7 cellular contexts compared by ENCODE assay signal in genomic region chr2:152961376-152961775, GRCh38.
"Had no signal": no experiment of that assay in that cellular context is flagged by ENCODE, and none has a peak within 500 bp of the region (broad histone marks: within the 10 kb centered on the region; RNA-seq: fewer than 3 reads in every experiment).

No MANE protein-coding gene starts in this region.

- DNase-seq: GOT3, H9, HCEC 1CT, IMR-90, KG1 had no signal

- H3K4me3 ChIP-seq: K562 had no signal

- ATAC-seq: K562 had no signal

- H3K27ac ChIP-seq: HL-60 had no signal
